Comparison of ENCODE assay signal across 1 cellular context in the genomic region with DNA sequence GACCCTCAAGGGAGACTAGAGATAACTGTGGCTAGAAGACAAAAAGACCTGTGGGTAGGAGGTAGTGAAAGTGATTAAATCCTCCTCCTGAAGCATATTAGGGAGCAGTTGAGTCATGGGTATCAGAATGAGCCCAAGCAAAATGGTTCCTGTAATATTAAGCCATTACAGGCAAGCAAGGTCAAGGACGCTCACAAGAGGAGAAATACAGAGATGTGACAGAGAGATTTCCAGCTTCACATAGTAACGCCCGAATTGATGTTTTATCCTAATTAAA.
TF ChIP-seq lines count a peak whose summit lies in the region.

No MANE protein-coding gene starts in this region.

TF ChIP-seq in GM12878, 131 proteins besides CTCF, POLR2A, EP300 and RAD21 (continued from another document):
- TF ChIP-seq, protein P1, sequence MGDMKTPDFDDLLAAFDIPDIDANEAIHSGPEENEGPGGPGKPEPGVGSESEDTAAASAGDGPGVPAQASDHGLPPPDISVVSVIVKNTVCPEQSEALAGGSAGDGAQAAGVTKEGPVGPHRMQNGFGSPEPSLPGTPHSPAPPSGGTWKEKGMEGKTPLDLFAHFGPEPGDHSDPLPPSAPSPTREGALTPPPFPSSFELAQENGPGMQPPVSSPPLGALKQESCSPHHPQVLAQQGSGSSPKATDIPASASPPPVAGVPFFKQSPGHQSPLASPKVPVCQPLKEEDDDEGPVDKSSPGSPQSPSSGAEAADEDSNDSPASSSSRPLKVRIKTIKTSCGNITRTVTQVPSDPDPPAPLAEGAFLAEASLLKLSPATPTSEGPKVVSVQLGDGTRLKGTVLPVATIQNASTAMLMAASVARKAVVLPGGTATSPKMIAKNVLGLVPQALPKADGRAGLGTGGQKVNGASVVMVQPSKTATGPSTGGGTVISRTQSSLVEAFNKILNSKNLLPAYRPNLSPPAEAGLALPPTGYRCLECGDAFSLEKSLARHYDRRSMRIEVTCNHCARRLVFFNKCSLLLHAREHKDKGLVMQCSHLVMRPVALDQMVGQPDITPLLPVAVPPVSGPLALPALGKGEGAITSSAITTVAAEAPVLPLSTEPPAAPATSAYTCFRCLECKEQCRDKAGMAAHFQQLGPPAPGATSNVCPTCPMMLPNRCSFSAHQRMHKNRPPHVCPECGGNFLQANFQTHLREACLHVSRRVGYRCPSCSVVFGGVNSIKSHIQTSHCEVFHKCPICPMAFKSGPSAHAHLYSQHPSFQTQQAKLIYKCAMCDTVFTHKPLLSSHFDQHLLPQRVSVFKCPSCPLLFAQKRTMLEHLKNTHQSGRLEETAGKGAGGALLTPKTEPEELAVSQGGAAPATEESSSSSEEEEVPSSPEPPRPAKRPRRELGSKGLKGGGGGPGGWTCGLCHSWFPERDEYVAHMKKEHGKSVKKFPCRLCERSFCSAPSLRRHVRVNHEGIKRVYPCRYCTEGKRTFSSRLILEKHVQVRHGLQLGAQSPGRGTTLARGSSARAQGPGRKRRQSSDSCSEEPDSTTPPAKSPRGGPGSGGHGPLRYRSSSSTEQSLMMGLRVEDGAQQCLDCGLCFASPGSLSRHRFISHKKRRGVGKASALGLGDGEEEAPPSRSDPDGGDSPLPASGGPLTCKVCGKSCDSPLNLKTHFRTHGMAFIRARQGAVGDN (IDR thresholded peaks at IDR 0.05) = 0 out of 2 replicates have a peak, but pooled peaks have one; percentile 31
- no peak for TF ChIP-seq STAT1 (conservative IDR thresholded peaks at IDR 0.05)
- peak; percentile 40; the same call in 1 of the 2 replicates for TF ChIP-seq NFIC (IDR thresholded peaks at IDR 0.05; ENCODE audit: low read depth, low read length)
- TF ChIP-seq, protein P2, sequence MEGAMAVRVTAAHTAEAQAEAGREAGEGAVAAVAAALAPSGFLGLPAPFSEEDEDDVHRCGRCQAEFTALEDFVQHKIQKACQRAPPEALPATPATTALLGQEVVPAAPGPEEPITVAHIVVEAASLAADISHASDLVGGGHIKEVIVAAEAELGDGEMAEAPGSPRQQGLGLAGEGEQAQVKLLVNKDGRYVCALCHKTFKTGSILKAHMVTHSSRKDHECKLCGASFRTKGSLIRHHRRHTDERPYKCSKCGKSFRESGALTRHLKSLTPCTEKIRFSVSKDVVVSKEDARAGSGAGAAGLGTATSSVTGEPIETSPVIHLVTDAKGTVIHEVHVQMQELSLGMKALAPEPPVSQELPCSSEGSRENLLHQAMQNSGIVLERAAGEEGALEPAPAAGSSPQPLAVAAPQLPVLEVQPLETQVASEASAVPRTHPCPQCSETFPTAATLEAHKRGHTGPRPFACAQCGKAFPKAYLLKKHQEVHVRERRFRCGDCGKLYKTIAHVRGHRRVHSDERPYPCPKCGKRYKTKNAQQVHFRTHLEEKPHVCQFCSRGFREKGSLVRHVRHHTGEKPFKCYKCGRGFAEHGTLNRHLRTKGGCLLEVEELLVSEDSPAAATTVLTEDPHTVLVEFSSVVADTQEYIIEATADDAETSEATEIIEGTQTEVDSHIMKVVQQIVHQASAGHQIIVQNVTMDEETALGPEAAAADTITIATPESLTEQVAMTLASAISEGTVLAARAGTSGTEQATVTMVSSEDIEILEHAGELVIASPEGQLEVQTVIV (IDR thresholded peaks at IDR 0.05; ENCODE audit: borderline replicate concordance, partially characterized antibody) = no peak
- no peak for TF ChIP-seq MEF2B (IDR thresholded peaks at IDR 0.05; ENCODE audit: partially characterized antibody, poor library complexity, severe bottlenecking)
- TF ChIP-seq IKZF1 (conservative IDR thresholded peaks at IDR 0.05) = peak; percentile 28; the same call in 1 of the 2 replicates
- TF ChIP-seq, protein P3, sequence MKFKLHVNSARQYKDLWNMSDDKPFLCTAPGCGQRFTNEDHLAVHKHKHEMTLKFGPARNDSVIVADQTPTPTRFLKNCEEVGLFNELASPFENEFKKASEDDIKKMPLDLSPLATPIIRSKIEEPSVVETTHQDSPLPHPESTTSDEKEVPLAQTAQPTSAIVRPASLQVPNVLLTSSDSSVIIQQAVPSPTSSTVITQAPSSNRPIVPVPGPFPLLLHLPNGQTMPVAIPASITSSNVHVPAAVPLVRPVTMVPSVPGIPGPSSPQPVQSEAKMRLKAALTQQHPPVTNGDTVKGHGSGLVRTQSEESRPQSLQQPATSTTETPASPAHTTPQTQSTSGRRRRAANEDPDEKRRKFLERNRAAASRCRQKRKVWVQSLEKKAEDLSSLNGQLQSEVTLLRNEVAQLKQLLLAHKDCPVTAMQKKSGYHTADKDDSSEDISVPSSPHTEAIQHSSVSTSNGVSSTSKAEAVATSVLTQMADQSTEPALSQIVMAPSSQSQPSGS (IDR thresholded peaks at IDR 0.05; ENCODE audit: low read length) = 0 out of 2 replicates have a peak, but pooled peaks have one; percentile 29
- TF ChIP-seq HDGF (IDR thresholded peaks at IDR 0.05) = no peak
- no peak for TF ChIP-seq NRF1 (conservative IDR thresholded peaks at IDR 0.05; ENCODE audit: low read depth, low read length)
- peak; percentile 60 for TF ChIP-seq YY1 (IDR thresholded peaks at IDR 0.05; ENCODE audit: low read depth, low read length)
- TF ChIP-seq ZSCAN29 (IDR thresholded peaks at IDR 0.05) = no peak
- TF ChIP-seq EGR1 (IDR thresholded peaks at IDR 0.05; ENCODE audit: borderline replicate concordance in 1 of 2, low read depth in 2 of 2, low read length in 2 of 2) = no peak
